19 cellular contexts compared by ENCODE assay signal in the genomic region with DNA sequence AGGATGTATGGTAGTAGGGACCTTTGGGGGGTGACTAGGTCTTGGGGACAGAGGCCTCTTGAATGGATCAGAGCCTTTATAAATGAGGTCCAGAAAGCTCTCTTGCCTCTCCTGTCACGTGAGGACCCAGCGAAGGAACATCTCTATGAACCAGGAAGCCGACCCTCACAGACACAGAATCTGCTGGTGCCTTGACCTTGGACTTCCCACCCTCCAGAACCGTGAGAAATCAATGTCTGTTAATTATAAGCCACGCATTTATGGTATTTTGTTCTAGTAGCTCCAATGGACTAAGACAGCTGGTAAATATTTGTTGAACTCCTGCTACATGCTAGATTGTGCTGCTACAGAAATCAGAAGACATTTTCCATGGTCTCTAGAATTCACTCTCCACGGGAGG.
"Had no signal": no experiment of that assay in that cellular context is flagged by ENCODE, and none has a peak within 500 bp of the region (broad histone marks: within the 10 kb centered on the region; RNA-seq: fewer than 3 reads in every experiment).

No MANE protein-coding gene starts in this region.

- H3K27ac Mint-ChIP-seq: immature natural killer cell, mesothelial cell of epicardium had no signal

- H3K4me3 Mint-ChIP-seq: immature natural killer cell, mesothelial cell of epicardium had no signal

- H3K9me3 ChIP-seq: lower lobe of right lung had no signal

- DNase-seq: dermis blood vessel endothelial cell; dorsolateral prefrontal cortex; effector CD4-positive, alpha-beta T cell; effector memory CD4-positive, alpha-beta T cell; foreskin keratinocyte; heart left ventricle; hypothalamus; immature natural killer cell; left cardiac atrium; left lung; left ventricle myocardium superior; lower lobe of right lung; mesenchymal stem cell; mucosa of descending colon had no signal

- H3K4me1 Mint-ChIP-seq: mesothelial cell of epicardium had no signal

- H3K27ac ChIP-seq: coronary artery, dorsolateral prefrontal cortex, esophagus muscularis mucosa, foreskin keratinocyte, gastroesophageal sphincter, heart left ventricle, hepatocyte, left lung, lower lobe of right lung had no signal

- H3K4me1 ChIP-seq: foreskin keratinocyte, gastroesophageal sphincter, heart left ventricle, left lung, lower lobe of right lung had no signal

- H3K36me3 Mint-ChIP-seq: mesothelial cell of epicardium had no signal

- H3K36me3 ChIP-seq: esophagus muscularis mucosa, gastroesophageal sphincter, heart left ventricle, left lung, lower lobe of right lung had no signal

- ATAC-seq: foreskin keratinocyte, gastroesophageal sphincter, heart left ventricle, left cardiac atrium, left lung, left ventricle myocardium superior, lower lobe of right lung, mucosa of descending colon had no signal

- H3K4me3 ChIP-seq: coronary artery, dorsolateral prefrontal cortex, esophagus muscularis mucosa, gastroesophageal sphincter, heart left ventricle, hepatocyte, left lung, lower lobe of right lung, mucosa of descending colon had no signal
